Comparison of ENCODE assay signal across 8 cellular contexts in the genomic region with DNA sequence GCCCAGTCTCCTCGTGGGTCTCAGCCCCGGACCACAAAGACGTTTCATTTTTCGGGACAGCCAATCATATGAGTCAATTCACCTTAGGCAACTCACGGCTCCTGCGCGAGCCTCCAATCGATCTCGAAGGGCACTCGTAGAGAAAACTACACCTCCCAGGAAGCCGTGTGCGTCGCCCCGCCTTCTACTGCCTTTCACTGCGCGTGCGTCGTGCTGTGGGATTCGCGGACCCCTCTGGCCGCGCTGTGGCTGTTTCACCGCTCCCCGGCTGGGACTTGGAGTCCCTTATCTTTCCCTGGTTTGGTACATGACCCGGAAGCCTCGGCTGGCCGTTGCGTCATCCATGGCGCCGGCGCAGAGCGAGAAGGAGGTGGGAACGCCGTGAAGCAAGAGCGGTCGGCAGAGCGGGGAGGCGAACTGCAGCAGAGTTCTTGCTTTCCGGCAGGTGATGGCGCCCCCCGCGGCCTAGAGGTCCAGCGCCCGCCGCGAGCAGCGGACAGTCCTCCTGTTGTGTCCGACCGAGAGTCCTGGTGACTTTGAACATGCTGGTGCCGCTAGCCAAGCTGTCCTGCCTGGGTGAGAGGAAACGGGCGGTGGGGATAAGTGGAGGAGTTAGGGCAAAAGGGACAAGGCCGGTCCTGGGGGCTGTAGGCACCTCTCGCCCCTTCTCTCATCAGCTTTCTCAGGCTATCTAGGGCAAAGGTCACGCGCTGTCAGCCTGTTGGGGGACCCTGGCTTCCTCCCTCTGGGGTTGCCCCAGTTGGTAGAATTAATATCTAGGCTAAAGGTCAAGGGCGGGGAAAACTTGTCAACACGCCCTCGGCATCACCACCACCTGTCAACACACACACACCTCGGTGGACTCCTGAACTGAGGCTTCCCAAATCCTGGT. TPM values are rescaled to one million over a fixed set of nuclear protein-coding genes. Genes with fewer than 3 reads are reported as not detected.
DNase-seq lines count a peak whose midpoint lies in the region; ATAC-seq, FAIRE-seq and TF ChIP-seq lines count a peak whose summit lies in the region.

Gene ETFDH (plus strand): TSS at position 382 of the 892 bp plus-strand sequence. CDS start 161 bp downstream, at position 543.

- H3K9ac ChIP-seq in BLaER1: peak within 1 kb of the TSS; percentile 94

- FAIRE-seq in GM19239 (lab: Jason Lieb, UNC): peak; percentile 99

- no peaks in the 10 kb centered on the region for H3K9me3 ChIP-seq in BLaER1

- peaks cover 36% of the 10 kb centered on the region for H4K20me1 ChIP-seq in BLaER1

- peaks cover 31% of the 10 kb centered on the region for H3K4me1 ChIP-seq in BLaER1

- TF ChIP-seq CTCF in kidney epithelial cell (IDR thresholded peaks at IDR 0.05; ENCODE audit: insufficient read depth, low read length, poor library complexity, severe bottlenecking): peak; percentile 77

- H3K27me3 ChIP-seq in BLaER1 (no peaks in the 10 kb centered on the region), kidney epithelial cell (ENCODE audit: control insufficient read depth, insufficient read depth, low read length) (no peaks in the 10 kb centered on the region)

- peak within 1 kb of the TSS; percentile 87 for H3K4me2 ChIP-seq in BLaER1

- H3K4me3 ChIP-seq in BLaER1: peak within 1 kb of the TSS; percentile 94
- H3K4me3 ChIP-seq in kidney epithelial cell (ENCODE audit: low read depth, low read length): peak within 1 kb of the TSS; percentile 94

- H3K36me3 ChIP-seq in BLaER1 (peaks cover 11% of the 10 kb centered on the region; the same call in 1 of the 2 replicates), kidney epithelial cell (ENCODE audit: control insufficient read depth, insufficient read depth, low read length) (no peaks in the 10 kb centered on the region)

- peak; percentile 87 for ATAC-seq in HG03457 (IDR thresholded peaks at IDR 0.05; ENCODE audit: unreplicated experiment)

- DNase-seq in GM19239 (ENCODE audit: insufficient read length, low spot score) (peak; percentile 82), NCI-H524 (lab: John Stamatoyannopoulos, UW) (peak; percentile 96), kidney epithelial cell (ENCODE audit: low read depth) (peak; percentile 96)
- DNase-seq in activated CD4-positive, alpha-beta T cell treated with anti-CD3 and anti-CD28 coated beads for 4 hours: peak; percentile 97
- peak; percentile 93 to 97 for DNase-seq in stimulated activated CD4-positive, alpha-beta T cell treated with anti-CD3 and anti-CD28 coated beads, Interleukin-15, amount 100 ng/mL, for 48 hours (ENCODE audit: low read depth in 2 of 2)

- H3K27ac ChIP-seq in BLaER1 (peak within 1 kb of the TSS; percentile 93), cingulate gyrus (ENCODE audit: low read depth, low read length) (peak within 1 kb of the TSS; percentile 98)

RNA-seq across cellular contexts. Expression of gene ETFDH, which starts in this region (rescaled TPM):
- 10.5 and 13.3 TPM in 2 replicates for total RNA-seq in kidney epithelial cell

Comparison
In these comparisons a context has a peak if more than half of its experiments do, and no peak if none do; other contexts are left out.
1. Peak in every context shown above with its lines: DNase-seq, ATAC-seq, H3K4me3 ChIP-seq and H3K27ac ChIP-seq.